ENCODE assay signal across 8 cellular contexts in genomic region chr16:53207810-53208752, GRCh38.
DNase-seq lines count a peak whose midpoint lies in the region; ATAC-seq, FAIRE-seq and TF ChIP-seq lines count a peak whose summit lies in the region.

No MANE protein-coding gene starts in this region.

- H3K27ac ChIP-seq in SJSA1, result peak overlapping the region; percentile 83
- H3K27ac ChIP-seq in duodenal mucosa (ENCODE audit: low read depth, low read length), result peak overlapping the region; percentile 89
- H3K27ac ChIP-seq in HepG2 (ENCODE audit: extremely low read length, insufficient read depth, low read length), result peak overlapping the region; percentile 14
- H3K27ac ChIP-seq in subcutaneous abdominal adipose tissue (ENCODE audit: low read depth, low read length), result peak overlapping the region; percentile 84

- DNase-seq in ACHN (peak; percentile 95), GM13976 (ENCODE audit: low spot score) (peak; percentile 78), NB4 (ENCODE audit: low read depth) (peak; percentile 95), SJSA1 (ENCODE audit: low read depth in 1 of 2, low spot score in 2 of 2) (peak; percentile 60 to 85), HepG2 (ENCODE audit: low spot score) (peak; percentile 72)

- TF ChIP-seq CTCF in GM13976 (IDR thresholded peaks at IDR 0.05; ENCODE audit: borderline replicate concordance, control extremely low read depth, extremely low read depth, insufficient read depth, missing control alignments) (peak; percentile 50), NB4 (IDR thresholded peaks at IDR 0.05; ENCODE audit: low read depth, low read length) (peak; percentile 45), HepG2 (CRISPR knock-in tag; IDR thresholded peaks at IDR 0.05) (peak; percentile 63)

- TF ChIP-seq POLR2A in NB4 (IDR thresholded peaks at IDR 0.05; ENCODE audit: extremely low read depth, insufficient read length), result peak; percentile 38
- no peak for TF ChIP-seq POLR2A in HepG2 (IDR thresholded peaks at IDR 0.05; ENCODE audit: insufficient read depth in 1 of 2, low read depth in 2 of 2, low read length in 2 of 2)

- no peaks in the 10 kb centered on the region for H4K20me1 ChIP-seq in HepG2 (ENCODE audit: insufficient read depth, low read length)

- FAIRE-seq in HepG2 (lab: Jason Lieb, UNC), result no peak

- H3K9me3 ChIP-seq in SJSA1 (replicated peaks) (no peaks in the 10 kb centered on the region), duodenal mucosa (ENCODE audit: control insufficient read depth in 1 of 2, low read length in 2 of 2) (no peaks in the 10 kb centered on the region), HepG2 (ENCODE audit: low read length) (no peaks in the 10 kb centered on the region), subcutaneous abdominal adipose tissue (ENCODE audit: control insufficient read depth in 5 of 5, low read length in 5 of 5) (no peaks in the 10 kb centered on the region)

- ATAC-seq in HG02642 (IDR thresholded peaks at IDR 0.05; ENCODE audit: poor library complexity, unreplicated experiment) (peak; percentile 91), HepG2 (peak; percentile 92)

- peak overlapping the region; percentile 61 to 77 for H3K9ac ChIP-seq in duodenal mucosa (ENCODE audit: low read depth in 1 of 2, low read length in 2 of 2)
- no peak overlapping the region for H3K9ac ChIP-seq in HepG2 (ENCODE audit: insufficient read depth, low read depth, low read length)
- peak overlapping the region; percentile 6 to 74 (median 66) for H3K9ac ChIP-seq in subcutaneous abdominal adipose tissue (ENCODE audit: low read length in 5 of 5)

- in situ Hi-C loops in ACHN (cut with HindIII; ENCODE audit: low pct_ligation_motif_present, low pct_unique_long_range_greater_than_20kb, low sequenced_read_pairs) (no loop called here), GM13976 (cut with MboI; ENCODE audit: low sequenced_read_pairs, unreplicated experiment) (no loop called here), HepG2 (cut with HindIII; ENCODE audit: extremely low pct_ligation_motif_present, low pct_unique_long_range_greater_than_20kb) (no loop called here)

- no peak overlapping the region for H3K4me2 ChIP-seq in HepG2 (ENCODE audit: low read depth, low read length)

- H3K4me1 ChIP-seq in SJSA1 (replicated peaks) (peaks cover 10% of the 10 kb centered on the region), duodenal mucosa (ENCODE audit: control insufficient read depth in 1 of 2, insufficient read depth in 2 of 2, low read length in 2 of 2) (peaks cover 8 to 11% of the 10 kb centered on the region in 2 donors), HepG2 (ENCODE audit: insufficient read depth, low read length) (no peaks in the 10 kb centered on the region), subcutaneous abdominal adipose tissue (ENCODE audit: control insufficient read depth in 5 of 5, insufficient read depth in 5 of 5, low read length in 5 of 5) (peaks cover 2 to 37% (median 33%) of the 10 kb centered on the region in 5 donors)

- intact Hi-C loops in HepG2 (cut with micrococcal nuclease; ENCODE audit: unreplicated experiment), result loop anchor here (1.0 kb wide), 2 partner anchors 78 to 153 kb away; no protein-coding TSS in a partner anchor

- WGBS in HepG2 (ENCODE audit: low lambda C conversion rate), result 77% methylated on average over 8 of the region's 8 CpGs

- H3K27me3 ChIP-seq in SJSA1 (replicated peaks) (no peaks in the 10 kb centered on the region), duodenal mucosa (ENCODE audit: control insufficient read depth in 1 of 2, insufficient read depth in 2 of 2, low read length in 2 of 2) (no peaks in the 10 kb centered on the region), HepG2 (ENCODE audit: control insufficient read depth in 1 of 2, insufficient read depth in 2 of 2, low read length in 2 of 2) (no peaks in the 10 kb centered on the region), subcutaneous abdominal adipose tissue (ENCODE audit: control insufficient read depth in 5 of 5, insufficient read depth in 4 of 5, low read length in 5 of 5) (no peaks in the 10 kb centered on the region)

- H3K4me3 ChIP-seq in NB4 (ENCODE audit: low read depth, low read length) (peak overlapping the region; percentile 85), SJSA1 (peak overlapping the region; percentile 42), duodenal mucosa (ENCODE audit: low read depth in 1 of 2, low read length in 2 of 2) (peak overlapping the region; percentile 65 to 77), HepG2 (replicated peaks in 1 of 3; ENCODE audit: insufficient read depth in 1 of 3, low read depth in 2 of 3, low read length in 3 of 3) (no peak overlapping the region), subcutaneous abdominal adipose tissue (ENCODE audit: low read depth in 1 of 5, low read length in 5 of 5) (peak overlapping the region; percentile 56 to 76 (median 72))

- CTCF ChIA-PET in HepG2 (lab: Yijun Ruan, JAX; ENCODE audit: low intra/inter-chr PET ratio, low total read pairs), result interaction anchor here (0.7 to 2.5 kb wide), 3 partner anchors 77 to 153 kb away, joined by 3 to 17 read pairs (median 4); partner anchors contain the start of gene CHD9

- no peak overlapping the region for H2AFZ ChIP-seq in HepG2 (ENCODE audit: low read length)

- peaks cover 4% of the 10 kb centered on the region for H3K79me2 ChIP-seq in HepG2 (ENCODE audit: insufficient read depth, low read length)

- peak; percentile 58; the same call in 1 of the 2 replicates for TF ChIP-seq RAD21 in HepG2 (CRISPR knock-in tag; IDR thresholded peaks at IDR 0.05)

- BruUV-seq in HepG2 (replicated peaks; lab: Mats Ljungman, UMichigan), result no TSS peak

- H3K36me3 ChIP-seq in SJSA1 (peaks cover 11% of the 10 kb centered on the region), duodenal mucosa (ENCODE audit: control insufficient read depth in 1 of 2, insufficient read depth in 2 of 2, low read length in 2 of 2) (no peaks in the 10 kb centered on the region), HepG2 (replicated peaks in 1 of 2; ENCODE audit: control insufficient read depth in 1 of 2, insufficient read depth in 2 of 2, low read length in 2 of 2) (peaks cover 2 to 7% of the 10 kb centered on the region in 2 experiments; a peak in 3 of 5 replicates), subcutaneous abdominal adipose tissue (ENCODE audit: control insufficient read depth in 5 of 5, insufficient read depth in 5 of 5, low read length in 5 of 5) (peaks cover 0 to 3% (median 0%) of the 10 kb centered on the region in 5 donors)

- POLR2A ChIA-PET in HepG2 (lab: Yijun Ruan, JAX), result no interaction called here

- TF ChIP-seq EP300 in HepG2 (IDR thresholded peaks at IDR 0.05; ENCODE audit: low read depth in 2 of 2, low read length in 2 of 2) (no peak), HepG2 (CRISPR knock-in tag; IDR thresholded peaks at IDR 0.05; ENCODE audit: borderline replicate concordance) (no peak)

TF ChIP-seq in HepG2, 621 proteins besides CTCF, POLR2A, EP300 and RAD21 (continues in another document):
- no peak for TF ChIP-seq GABPA (IDR thresholded peaks at IDR 0.05; ENCODE audit: low read depth, low read length)
- 0 out of 2 replicates have a peak, but pooled peaks have one; percentile 12 for TF ChIP-seq GABPA (CRISPR knock-in tag; IDR thresholded peaks at IDR 0.05; ENCODE audit: low read depth)
- TF ChIP-seq CEBPG (CRISPR knock-in tag; IDR thresholded peaks at IDR 0.05), result peak; percentile 13; the same call in 1 of the 2 replicates
- TF ChIP-seq ZNF333 (CRISPR knock-in tag; IDR thresholded peaks at IDR 0.05; ENCODE audit: borderline replicate concordance), result no peak
- 0 out of 2 replicates have a peak, but pooled peaks have one; percentile 23 for TF ChIP-seq ARID5B (CRISPR knock-in tag; IDR thresholded peaks at IDR 0.05)
- no peak for TF ChIP-seq PRPF4 (IDR thresholded peaks at IDR 0.05; ENCODE audit: low read depth, low read length, poor library complexity, severe bottlenecking)
- TF ChIP-seq TEAD3 (CRISPR knock-in tag; optimal IDR thresholded peaks at IDR 0.05; ENCODE audit: borderline replicate concordance), result peak; percentile 16
- no peak for TF ChIP-seq PHF5A (CRISPR knock-in tag; IDR thresholded peaks at IDR 0.05; ENCODE audit: low read depth, unreplicated experiment)

Comparison
In these comparisons a context has a peak if more than half of its experiments do, and no peak if none do; other contexts are left out.
1. H3K4me3 ChIP-seq: peak in NB4 (single experiment), SJSA1 (single experiment), duodenal mucosa (2 of 2) and subcutaneous abdominal adipose tissue (5 of 5); none in HepG2 (0 of 3).
2. H3K27ac ChIP-seq: peak in every context shown above with its lines; median percentile 89 in duodenal mucosa; 84 in subcutaneous abdominal adipose tissue; 83 in SJSA1; 14 in HepG2.
3. Peak in every context shown above with its lines, with median percentiles within 50 percentile points of each other: DNase-seq and CTCF ChIP-seq.